In the genomic region with DNA sequence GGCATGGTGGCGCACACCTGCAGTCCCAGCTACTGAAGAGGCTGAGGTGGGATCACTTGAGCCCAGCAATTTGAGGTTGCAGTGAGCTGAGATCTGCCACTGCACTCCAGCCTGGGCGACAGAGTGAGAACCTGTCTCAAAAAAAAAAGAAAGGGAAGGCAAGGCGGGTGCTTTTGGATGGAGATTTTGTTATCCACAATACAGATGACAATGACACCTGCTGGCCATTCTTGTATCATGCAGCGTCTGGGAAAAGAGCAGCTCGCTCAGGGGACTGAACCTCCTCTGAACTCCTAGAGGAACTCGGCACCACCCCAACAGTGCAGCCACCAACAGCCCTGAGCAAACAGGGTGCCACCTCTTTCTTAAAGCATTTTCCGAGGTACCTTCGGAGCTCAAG, we compare ENCODE assay signal across 8 cellular contexts. TPM values are rescaled to one million over a fixed set of nuclear protein-coding genes. Genes with fewer than 3 reads are reported as not detected.
DNase-seq lines count a peak whose midpoint lies in the region; ATAC-seq and TF ChIP-seq lines count a peak whose summit lies in the region.

No MANE protein-coding gene starts in this region.

- intact Hi-C loops in breast epithelium (cut with DNase I; ENCODE audit: low total_unique reads) (no loop called here), lower lobe of right lung (cut with DNase I) (no loop called here)

- H3K9me3 ChIP-seq in breast epithelium, result no peaks in the 10 kb centered on the region
- H3K9me3 ChIP-seq in lower lobe of right lung, result no peaks in the 10 kb centered on the region

- ATAC-seq in lower lobe of right lung, result peak; percentile 68 to 69
- ATAC-seq in HG02870 (IDR thresholded peaks at IDR 0.05; ENCODE audit: unreplicated experiment), result no peak

- CTCF ChIA-PET in AG04449 (lab: Yijun Ruan, JAX), result interaction anchor here (0.7 to 9.6 kb wide), 19 partner anchors 9 to 337 kb away, joined by 3 to 147 read pairs (median 4); no protein-coding TSS in a partner anchor

- H3K4me3 ChIP-seq in AG04449 (ENCODE audit: low read depth, low read length), result no peak overlapping the region
- H3K4me3 ChIP-seq in breast epithelium, result no peak overlapping the region
- no peak overlapping the region for H3K4me3 ChIP-seq in lower lobe of right lung

- in situ Hi-C loops in G401 (cut with HindIII; ENCODE audit: low sequenced_read_pairs), result no loop called here

- H3K4me1 ChIP-seq in breast epithelium (no peaks in the 10 kb centered on the region), lower lobe of right lung (no peaks in the 10 kb centered on the region)

- H3K36me3 ChIP-seq in breast epithelium (no peaks in the 10 kb centered on the region), lower lobe of right lung (peaks cover 56% of the 10 kb centered on the region)

- no peak for TF ChIP-seq POLR2A in breast epithelium (IDR thresholded peaks at IDR 0.05)

- H3K27ac ChIP-seq in breast epithelium (no peak overlapping the region), lower lobe of right lung (no peak overlapping the region)

- no peak for DNase-seq in AG04449 (ENCODE audit: low read depth, low spot score)
- DNase-seq in G401 (ENCODE audit: low spot score), result peak; percentile 65
- peak; percentile 3 for DNase-seq in NCI-H748 treated with DMSO at 0.1 percent for 48 hours (lab: John Stamatoyannopoulos, UW)
- no peak for DNase-seq in breast epithelium (ENCODE audit: low spot score in 2 of 2)
- DNase-seq in lower lobe of right lung, result no peak
- no peak for DNase-seq in NCI-H526 treated with DMSO at 0.1 percent for 48 hours (lab: John Stamatoyannopoulos, UW)
- no peak for DNase-seq in globus pallidus (ENCODE audit: low spot score)

- POLR2A ChIA-PET in AG04449 (lab: Yijun Ruan, JAX), result no interaction called here

- no peaks in the 10 kb centered on the region for H3K27me3 ChIP-seq in breast epithelium
- no peaks in the 10 kb centered on the region for H3K27me3 ChIP-seq in lower lobe of right lung (ENCODE audit: low read depth)

- TF ChIP-seq CTCF in AG04449 (IDR thresholded peaks at IDR 0.05; ENCODE audit: insufficient read depth, low read length, missing control alignments) (peak; percentile 49), breast epithelium (IDR thresholded peaks at IDR 0.05) (peak in 2 of 3 donors; percentile 40 to 58), lower lobe of right lung (IDR thresholded peaks at IDR 0.05) (peak; percentile 65)

RNA-seq across cellular contexts. Expression of gene HAUS8, which starts 22.8 kb away (rescaled TPM):
- total RNA-seq in G401 (2014; rRNA removed; shearing (Covaris generic)), result 8.9 and 16.1 TPM in 2 replicates
- total RNA-seq in breast epithelium (1 to 10 TPM; 5.6 to 6.7 (median 5.8) TPM), lower lobe of right lung (9.1 TPM)

RNA-seq across cellular contexts. Expression of gene MYO9B, which starts 23.1 kb away (rescaled TPM):
- total RNA-seq in G401 (2014; rRNA removed; shearing (Covaris generic)), result 22.0 and 24.4 TPM in 2 replicates
- 10 to 100 TPM; 76.0 to 79.5 (median 77.4) TPM for total RNA-seq in breast epithelium
- 205 TPM for total RNA-seq in lower lobe of right lung

RNA-seq across cellular contexts. Expression of gene CPAMD8, which starts 25.8 kb away (rescaled TPM):
- 7.8 and 19.8 TPM in 2 replicates for total RNA-seq in G401 (2014; rRNA removed; shearing (Covaris generic))
- total RNA-seq in breast epithelium, result 10 to 100 TPM in 2 of 3 donors, 1 to 10 TPM in 1; 9.5 to 24.0 (median 20.2) TPM
- total RNA-seq in lower lobe of right lung, result 54.3 TPM

Comparison
In these comparisons a context has a peak if more than half of its experiments do, and no peak if none do; other contexts are left out.
1. DNase-seq: peak in G401 (single experiment) and NCI-H748 treated with DMSO at 0.1 percent for 48 hours (single experiment); none in AG04449 (single experiment), breast epithelium (0 of 2), lower lobe of right lung (single experiment), NCI-H526 treated with DMSO at 0.1 percent for 48 hours (single experiment) and globus pallidus (single experiment).
2. Peak in every context shown above with its lines, with median percentiles within 50 percentile points of each other: CTCF ChIP-seq.